Comparison of ENCODE assay signal across 33 cellular contexts in the genomic region with DNA sequence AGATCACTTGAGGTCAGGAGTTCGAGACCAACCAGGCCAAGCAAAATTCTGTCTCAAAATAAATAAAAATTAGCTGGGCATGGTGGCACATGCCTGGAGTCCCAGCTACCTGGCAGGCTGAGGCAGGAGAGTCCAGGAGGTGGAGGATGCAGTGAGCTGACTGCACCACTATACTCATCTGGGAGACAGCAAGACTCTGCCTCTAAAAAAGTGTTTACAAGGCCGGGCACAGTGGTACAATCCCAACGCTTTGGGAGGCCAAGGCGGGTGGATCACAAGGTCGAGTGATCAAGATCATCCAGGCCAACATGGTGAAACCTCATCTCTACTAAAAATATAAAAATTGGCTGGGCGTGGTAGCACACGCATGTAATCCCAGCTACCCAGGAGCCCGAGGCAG. TPM values are rescaled to one million over a fixed set of nuclear protein-coding genes. Genes with fewer than 3 reads are reported as not detected.
DNase-seq lines count a peak whose midpoint lies in the region; ATAC-seq and TF ChIP-seq lines count a peak whose summit lies in the region.
"Had no signal": no experiment of that assay in that cellular context is flagged by ENCODE, and none has a peak within 500 bp of the region (broad histone marks: within the 10 kb centered on the region; RNA-seq: fewer than 3 reads in every experiment).

No MANE protein-coding gene starts in this region.

- no peaks in the 10 kb centered on the region for H3K27me3 Mint-ChIP-seq in activated naive CD4-positive, alpha-beta T cell treated with anti-CD3 and anti-CD28 coated beads for 36 hours (ENCODE audit: low read depth)
- H3K27me3 Mint-ChIP-seq in activated naive CD4-positive, alpha-beta T cell treated with anti-CD3 and anti-CD28 coated beads, Interleukin-2, amount 10 ng/mL, durations not matched to agents 7 days and 5 days: no peaks in the 10 kb centered on the region
- no peaks in the 10 kb centered on the region for H3K27me3 Mint-ChIP-seq in T-helper 17 cell
- H3K27me3 Mint-ChIP-seq: natural killer cell treated with Interleukin-12 subunit alpha and Interleukin-12 subunit beta and Interleukin-15 and Interleukin-18, amount 100 ng/mL, for 72 hours; type B pancreatic cell had no signal

- peaks cover 14% of the 10 kb centered on the region for H3K4me1 Mint-ChIP-seq in activated naive CD4-positive, alpha-beta T cell treated with anti-CD3 and anti-CD28 coated beads for 36 hours (ENCODE audit: low read depth)
- peaks cover 19% of the 10 kb centered on the region for H3K4me1 Mint-ChIP-seq in activated naive CD4-positive, alpha-beta T cell treated with anti-CD3 and anti-CD28 coated beads, Interleukin-2, amount 10 ng/mL, durations not matched to agents 7 days and 5 days
- H3K4me1 Mint-ChIP-seq in T-helper 17 cell: peaks cover 8% of the 10 kb centered on the region

- peaks cover 10% of the 10 kb centered on the region for H3K4me1 ChIP-seq in psoas muscle
- H3K4me1 ChIP-seq: colonic mucosa, SJSA1 had no signal

- H3K9me3 ChIP-seq in T-helper 17 cell (ENCODE audit: control insufficient read depth, low read length, poor library complexity, severe bottlenecking): no peaks in the 10 kb centered on the region
- H3K9me3 ChIP-seq in psoas muscle: no peaks in the 10 kb centered on the region
- H3K9me3 ChIP-seq: BLaER1, colonic mucosa had no signal

- ATAC-seq in T-helper 17 cell (no peak), psoas muscle (peak in 1 of 4 donors; percentile 6), HG03025 (IDR thresholded peaks at IDR 0.05; ENCODE audit: low FRiP score, unreplicated experiment) (no peak)
- ATAC-seq: activated naive CD4-positive, alpha-beta T cell treated with anti-CD3 and anti-CD28 coated beads, Interleukin-2, amount 50 U/mL, for 72 hours; natural killer cell treated with Interleukin-12 subunit alpha and Interleukin-12 subunit beta and Interleukin-15 and Interleukin-18, amount 100 ng/mL, for 72 hours had no signal

- intact Hi-C loops in activated naive CD4-positive, alpha-beta T cell treated with anti-CD3 and anti-CD28 coated beads for 36 hours (cut with micrococcal nuclease): no loop called here
- intact Hi-C loops in psoas muscle (cut with DNase I): no loop called here

- TF ChIP-seq POLR2A in GM18526 (IDR thresholded peaks at IDR 0.05; ENCODE audit: extremely low read depth, insufficient read length): peak; percentile 4

- no peak overlapping the region for H3K4me3 ChIP-seq in psoas muscle
- H3K4me3 ChIP-seq: BLaER1, cardiac muscle cell, colonic mucosa, SJSA1 had no signal

- no peaks in the 10 kb centered on the region for H3K9me3 Mint-ChIP-seq in activated naive CD4-positive, alpha-beta T cell treated with anti-CD3 and anti-CD28 coated beads for 36 hours
- H3K9me3 Mint-ChIP-seq in activated naive CD4-positive, alpha-beta T cell treated with anti-CD3 and anti-CD28 coated beads, Interleukin-2, amount 10 ng/mL, durations not matched to agents 7 days and 5 days: no peaks in the 10 kb centered on the region
- H3K9me3 Mint-ChIP-seq: activated naive CD4-positive, alpha-beta T cell treated with anti-CD3 and anti-CD28 coated beads, Interleukin-2, amount 50 U/mL, for 72 hours; activated T-helper 2 cell treated with anti-CD3 and anti-CD28 coated beads, Interferon-gamma antibody, Interleukin-2, Interleukin-4, amounts not matched to agents 10 μg/mL and 5 μg/mL and 100 μg/mL, durations not matched to agents 14 hours and 24 hours and 36 hours; natural killer cell treated with Interleukin-12 subunit alpha and Interleukin-12 subunit beta and Interleukin-15 and Interleukin-18, amount 100 ng/mL, for 72 hours; type B pancreatic cell had no signal

- peaks cover 31% of the 10 kb centered on the region for H3K36me3 Mint-ChIP-seq in activated naive CD4-positive, alpha-beta T cell treated with anti-CD3 and anti-CD28 coated beads for 36 hours (ENCODE audit: low read depth)
- H3K36me3 Mint-ChIP-seq in activated naive CD4-positive, alpha-beta T cell treated with anti-CD3 and anti-CD28 coated beads, Interleukin-2, amount 10 ng/mL, durations not matched to agents 7 days and 5 days: peaks cover 32% of the 10 kb centered on the region
- H3K36me3 Mint-ChIP-seq in T-helper 17 cell (ENCODE audit: low read depth): peaks cover 2% of the 10 kb centered on the region

- peak overlapping the region; percentile 58 for H3K27ac ChIP-seq in psoas muscle
- H3K27ac ChIP-seq: BLaER1, colonic mucosa, epithelial cell of prostate, SJSA1, VCaP had no signal

- no peak overlapping the region for H3K4me3 Mint-ChIP-seq in activated naive CD4-positive, alpha-beta T cell treated with anti-CD3 and anti-CD28 coated beads for 36 hours
- H3K4me3 Mint-ChIP-seq in activated naive CD4-positive, alpha-beta T cell treated with anti-CD3 and anti-CD28 coated beads, Interleukin-2, amount 10 ng/mL, durations not matched to agents 7 days and 5 days: no peak overlapping the region
- H3K4me3 Mint-ChIP-seq in T-helper 17 cell: no peak overlapping the region
- H3K4me3 Mint-ChIP-seq: natural killer cell treated with Interleukin-12 subunit alpha and Interleukin-12 subunit beta and Interleukin-15 and Interleukin-18, amount 100 ng/mL, for 72 hours; type B pancreatic cell had no signal

- no peak for DNase-seq in activated naive CD4-positive, alpha-beta T cell treated with anti-CD3 and anti-CD28 coated beads for 36 hours
- DNase-seq in activated naive CD4-positive, alpha-beta T cell treated with anti-CD3 and anti-CD28 coated beads, Interleukin-2, amount 10 ng/mL, durations not matched to agents 7 days and 5 days: no peak
- DNase-seq in T-helper 17 cell (no peak), psoas muscle (no peak), NCI-H2227 treated with DMSO at 0.1 percent for 48 hours (lab: John Stamatoyannopoulos, UW) (no peak)
- DNase-seq in stimulated activated naive CD4-positive, alpha-beta T cell (lab: John Stamatoyannopoulos, UW): no peak
- DNase-seq: activated CD4-positive, alpha-beta T cell treated with anti-CD3 and anti-CD28 coated beads for 4 hours; aorta; colonic mucosa; DMS79; effector CD8-positive, alpha-beta T cell; H7; mammary epithelial cell; NCI-H1048; NCI-H187; stimulated activated CD4-positive, alpha-beta T cell treated with anti-CD3 and anti-CD28 coated beads, Interleukin-4, amount 100 ng/mL, for 24 hours; T1000 had no signal

- 36 to 76% (median 43%) methylated on average over 8 of the region's 8 CpGs for WGBS in psoas muscle, 3 donors

- TF ChIP-seq CTCF in psoas muscle (IDR thresholded peaks at IDR 0.05): no peak

- CTCF ChIA-PET in activated naive CD4-positive, alpha-beta T cell treated with anti-CD3 and anti-CD28 coated beads for 36 hours (lab: Charles Lee): interaction anchor here (0.8 kb wide), 1 partner anchor 164 kb away, joined by 3 read pairs; no protein-coding TSS in a partner anchor
- CTCF ChIA-PET in activated naive CD4-positive, alpha-beta T cell treated with anti-CD3 and anti-CD28 coated beads, Interleukin-2, amount 10 ng/mL, durations not matched to agents 7 days and 5 days (lab: Charles Lee): no interaction called here

- H3K36me3 ChIP-seq in psoas muscle (ENCODE audit: insufficient read depth in 1 of 2, low read depth in 1 of 2): peaks cover 16 to 59% of the 10 kb centered on the region in 2 donors

- peak overlapping the region; percentile 59 for H3K27ac Mint-ChIP-seq in activated naive CD4-positive, alpha-beta T cell treated with anti-CD3 and anti-CD28 coated beads for 36 hours
- no peak overlapping the region for H3K27ac Mint-ChIP-seq in activated naive CD4-positive, alpha-beta T cell treated with anti-CD3 and anti-CD28 coated beads, Interleukin-2, amount 10 ng/mL, durations not matched to agents 7 days and 5 days
- peak overlapping the region; percentile 47 for H3K27ac Mint-ChIP-seq in T-helper 17 cell
- H3K27ac Mint-ChIP-seq: activated T-helper 2 cell treated with anti-CD3 and anti-CD28 coated beads, Interferon-gamma antibody, Interleukin-2, Interleukin-4, amounts not matched to agents 10 μg/mL and 5 μg/mL and 100 μg/mL, durations not matched to agents 14 hours and 24 hours and 36 hours; natural killer cell treated with Interleukin-12 subunit alpha and Interleukin-12 subunit beta and Interleukin-15 and Interleukin-18, amount 100 ng/mL, for 72 hours had no signal

- no peaks in the 10 kb centered on the region for H3K27me3 ChIP-seq in psoas muscle (ENCODE audit: insufficient read depth in 3 of 3, low read length in 2 of 3)
- H3K27me3 ChIP-seq: BLaER1, cardiac muscle cell, colonic mucosa, SJSA1 had no signal

RNA-seq across cellular contexts. Expression of a gene that starts 4.2 kb away (rescaled TPM):
- 10 to 100 TPM; 19.3 to 19.6 TPM for total RNA-seq in activated naive CD4-positive, alpha-beta T cell treated with anti-CD3 and anti-CD28 coated beads for 36 hours
- total RNA-seq in T-helper 17 cell (10 to 100 TPM; 28.7 to 31.3 TPM), psoas muscle (100 to 1,000 TPM in 3 of 4 donors, 10 to 100 TPM in 1; 92.6 to 142 (median 105) TPM)
- polyA plus RNA-seq in psoas muscle: 100 to 1,000 TPM; 148 to 176 (median 165) TPM

RNA-seq across cellular contexts. Expression of a gene that starts 10.1 kb away (rescaled TPM):
- 1,000 to 10,000 TPM; 3,747 to 3,914 TPM for total RNA-seq in activated naive CD4-positive, alpha-beta T cell treated with anti-CD3 and anti-CD28 coated beads for 36 hours
- total RNA-seq in T-helper 17 cell (1,000 to 10,000 TPM; 2,788 to 2,859 TPM), psoas muscle (1,000 to 10,000 TPM; 2,332 to 3,628 (median 2,726) TPM)
- 1,000 to 10,000 TPM; 1,416 to 1,891 (median 1,484) TPM for polyA plus RNA-seq in psoas muscle

RNA-seq across cellular contexts. Expression of a gene that starts 32.4 kb away (rescaled TPM):
- total RNA-seq in activated naive CD4-positive, alpha-beta T cell treated with anti-CD3 and anti-CD28 coated beads for 36 hours: 10 to 100 TPM; 16.1 to 20.1 TPM
- total RNA-seq in T-helper 17 cell: 10 to 100 TPM; 20.8 to 22.7 TPM
- 10 to 100 TPM; 14.6 to 27.2 (median 17.0) TPM for total RNA-seq in psoas muscle
- polyA plus RNA-seq in psoas muscle: 10 to 100 TPM; 12.7 to 21.8 (median 14.6) TPM

RNA-seq across cellular contexts. Expression of a gene that starts 42.3 kb away (rescaled TPM):
- not detected for total RNA-seq in activated naive CD4-positive, alpha-beta T cell treated with anti-CD3 and anti-CD28 coated beads for 36 hours
- not detected for total RNA-seq in T-helper 17 cell
- 100 to 1,000 TPM in 1 of 4 donors, 10 to 100 TPM in 2, 1 to 10 TPM in 1; 9.0 to 755 (median 89.4) TPM for total RNA-seq in psoas muscle
- 100 to 1,000 TPM in 2 of 3 donors, 10 to 100 TPM in 1; 45.2 to 636 (median 602) TPM for polyA plus RNA-seq in psoas muscle
- total RNA-seq: activated CD8-positive, alpha-beta memory T cell treated with anti-CD3 and anti-CD28 coated beads for 36 hours; activated naive CD4-positive, alpha-beta T cell treated with anti-CD3 and anti-CD28 coated beads, Interleukin-2, amount 50 U/mL, for 72 hours; activated T-helper 2 cell treated with anti-CD3 and anti-CD28 coated beads, Interferon-gamma antibody, Interleukin-2, Interleukin-4, amounts not matched to agents 10 μg/mL and 5 μg/mL and 100 μg/mL, durations not matched to agents 14 hours and 24 hours and 36 hours; mammary epithelial cell; mucosa of gallbladder; natural killer cell treated with Interleukin-12 subunit alpha and Interleukin-12 subunit beta and Interleukin-15 and Interleukin-18, amount 100 ng/mL, for 72 hours; NCI-H460; omental fat pad; SJSA1; subcutaneous adipose tissue had no signal
- polyA plus RNA-seq: mammary epithelial cell had no signal
